Comparison of ENCODE assay signal across 1 cellular context in genomic region chr17:40290629-40291296, GRCh38.
TF ChIP-seq lines count a peak whose summit lies in the region.

No MANE protein-coding gene starts in this region.

TF ChIP-seq in HepG2, 621 proteins besides CTCF, POLR2A, EP300 and RAD21 (continued from another document and continues in another):
- TF ChIP-seq, protein P1, sequence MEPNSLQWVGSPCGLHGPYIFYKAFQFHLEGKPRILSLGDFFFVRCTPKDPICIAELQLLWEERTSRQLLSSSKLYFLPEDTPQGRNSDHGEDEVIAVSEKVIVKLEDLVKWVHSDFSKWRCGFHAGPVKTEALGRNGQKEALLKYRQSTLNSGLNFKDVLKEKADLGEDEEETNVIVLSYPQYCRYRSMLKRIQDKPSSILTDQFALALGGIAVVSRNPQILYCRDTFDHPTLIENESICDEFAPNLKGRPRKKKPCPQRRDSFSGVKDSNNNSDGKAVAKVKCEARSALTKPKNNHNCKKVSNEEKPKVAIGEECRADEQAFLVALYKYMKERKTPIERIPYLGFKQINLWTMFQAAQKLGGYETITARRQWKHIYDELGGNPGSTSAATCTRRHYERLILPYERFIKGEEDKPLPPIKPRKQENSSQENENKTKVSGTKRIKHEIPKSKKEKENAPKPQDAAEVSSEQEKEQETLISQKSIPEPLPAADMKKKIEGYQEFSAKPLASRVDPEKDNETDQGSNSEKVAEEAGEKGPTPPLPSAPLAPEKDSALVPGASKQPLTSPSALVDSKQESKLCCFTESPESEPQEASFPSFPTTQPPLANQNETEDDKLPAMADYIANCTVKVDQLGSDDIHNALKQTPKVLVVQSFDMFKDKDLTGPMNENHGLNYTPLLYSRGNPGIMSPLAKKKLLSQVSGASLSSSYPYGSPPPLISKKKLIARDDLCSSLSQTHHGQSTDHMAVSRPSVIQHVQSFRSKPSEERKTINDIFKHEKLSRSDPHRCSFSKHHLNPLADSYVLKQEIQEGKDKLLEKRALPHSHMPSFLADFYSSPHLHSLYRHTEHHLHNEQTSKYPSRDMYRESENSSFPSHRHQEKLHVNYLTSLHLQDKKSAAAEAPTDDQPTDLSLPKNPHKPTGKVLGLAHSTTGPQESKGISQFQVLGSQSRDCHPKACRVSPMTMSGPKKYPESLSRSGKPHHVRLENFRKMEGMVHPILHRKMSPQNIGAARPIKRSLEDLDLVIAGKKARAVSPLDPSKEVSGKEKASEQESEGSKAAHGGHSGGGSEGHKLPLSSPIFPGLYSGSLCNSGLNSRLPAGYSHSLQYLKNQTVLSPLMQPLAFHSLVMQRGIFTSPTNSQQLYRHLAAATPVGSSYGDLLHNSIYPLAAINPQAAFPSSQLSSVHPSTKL (CRISPR knock-in tag; IDR thresholded peaks at IDR 0.05): peak; percentile 30; the same call in 1 of the 2 replicates
- TF ChIP-seq YEATS2 (CRISPR knock-in tag; IDR thresholded peaks at IDR 0.05; ENCODE audit: borderline replicate concordance): peak; percentile 42; the same call in 1 of the 2 replicates
- 0 out of 2 replicates have a peak, but pooled peaks have one; percentile 27 for TF ChIP-seq ZNF331 (CRISPR knock-in tag; IDR thresholded peaks at IDR 0.05)
- TF ChIP-seq STAG1 (CRISPR knock-in tag; IDR thresholded peaks at IDR 0.05): peak; percentile 89
- TF ChIP-seq, protein P2, sequence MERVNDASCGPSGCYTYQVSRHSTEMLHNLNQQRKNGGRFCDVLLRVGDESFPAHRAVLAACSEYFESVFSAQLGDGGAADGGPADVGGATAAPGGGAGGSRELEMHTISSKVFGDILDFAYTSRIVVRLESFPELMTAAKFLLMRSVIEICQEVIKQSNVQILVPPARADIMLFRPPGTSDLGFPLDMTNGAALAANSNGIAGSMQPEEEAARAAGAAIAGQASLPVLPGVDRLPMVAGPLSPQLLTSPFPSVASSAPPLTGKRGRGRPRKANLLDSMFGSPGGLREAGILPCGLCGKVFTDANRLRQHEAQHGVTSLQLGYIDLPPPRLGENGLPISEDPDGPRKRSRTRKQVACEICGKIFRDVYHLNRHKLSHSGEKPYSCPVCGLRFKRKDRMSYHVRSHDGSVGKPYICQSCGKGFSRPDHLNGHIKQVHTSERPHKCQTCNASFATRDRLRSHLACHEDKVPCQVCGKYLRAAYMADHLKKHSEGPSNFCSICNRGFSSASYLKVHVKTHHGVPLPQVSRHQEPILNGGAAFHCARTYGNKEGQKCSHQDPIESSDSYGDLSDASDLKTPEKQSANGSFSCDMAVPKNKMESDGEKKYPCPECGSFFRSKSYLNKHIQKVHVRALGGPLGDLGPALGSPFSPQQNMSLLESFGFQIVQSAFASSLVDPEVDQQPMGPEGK (CRISPR knock-in tag; IDR thresholded peaks at IDR 0.05): 0 out of 2 replicates have a peak, but pooled peaks have one; percentile 7
- no peak for TF ChIP-seq ZNF605 (CRISPR knock-in tag; IDR thresholded peaks at IDR 0.05)
- peak; percentile 43; the same call in 1 of the 2 replicates for TF ChIP-seq CEBPB (IDR thresholded peaks at IDR 0.05; ENCODE audit: borderline replicate concordance, low read depth, low read length)
- TF ChIP-seq, protein P3, sequence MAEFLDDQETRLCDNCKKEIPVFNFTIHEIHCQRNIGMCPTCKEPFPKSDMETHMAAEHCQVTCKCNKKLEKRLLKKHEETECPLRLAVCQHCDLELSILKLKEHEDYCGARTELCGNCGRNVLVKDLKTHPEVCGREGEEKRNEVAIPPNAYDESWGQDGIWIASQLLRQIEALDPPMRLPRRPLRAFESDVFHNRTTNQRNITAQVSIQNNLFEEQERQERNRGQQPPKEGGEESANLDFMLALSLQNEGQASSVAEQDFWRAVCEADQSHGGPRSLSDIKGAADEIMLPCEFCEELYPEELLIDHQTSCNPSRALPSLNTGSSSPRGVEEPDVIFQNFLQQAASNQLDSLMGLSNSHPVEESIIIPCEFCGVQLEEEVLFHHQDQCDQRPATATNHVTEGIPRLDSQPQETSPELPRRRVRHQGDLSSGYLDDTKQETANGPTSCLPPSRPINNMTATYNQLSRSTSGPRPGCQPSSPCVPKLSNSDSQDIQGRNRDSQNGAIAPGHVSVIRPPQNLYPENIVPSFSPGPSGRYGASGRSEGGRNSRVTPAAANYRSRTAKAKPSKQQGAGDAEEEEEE (CRISPR knock-in tag; IDR thresholded peaks at IDR 0.05; ENCODE audit: borderline replicate concordance): no peak
- peak; percentile 44; the same call in 1 of the 2 replicates for TF ChIP-seq RXRB (CRISPR knock-in tag; IDR thresholded peaks at IDR 0.05; ENCODE audit: borderline replicate concordance)
- no peak for TF ChIP-seq ZFY (CRISPR knock-in tag; IDR thresholded peaks at IDR 0.05)
- TF ChIP-seq, protein P4, sequence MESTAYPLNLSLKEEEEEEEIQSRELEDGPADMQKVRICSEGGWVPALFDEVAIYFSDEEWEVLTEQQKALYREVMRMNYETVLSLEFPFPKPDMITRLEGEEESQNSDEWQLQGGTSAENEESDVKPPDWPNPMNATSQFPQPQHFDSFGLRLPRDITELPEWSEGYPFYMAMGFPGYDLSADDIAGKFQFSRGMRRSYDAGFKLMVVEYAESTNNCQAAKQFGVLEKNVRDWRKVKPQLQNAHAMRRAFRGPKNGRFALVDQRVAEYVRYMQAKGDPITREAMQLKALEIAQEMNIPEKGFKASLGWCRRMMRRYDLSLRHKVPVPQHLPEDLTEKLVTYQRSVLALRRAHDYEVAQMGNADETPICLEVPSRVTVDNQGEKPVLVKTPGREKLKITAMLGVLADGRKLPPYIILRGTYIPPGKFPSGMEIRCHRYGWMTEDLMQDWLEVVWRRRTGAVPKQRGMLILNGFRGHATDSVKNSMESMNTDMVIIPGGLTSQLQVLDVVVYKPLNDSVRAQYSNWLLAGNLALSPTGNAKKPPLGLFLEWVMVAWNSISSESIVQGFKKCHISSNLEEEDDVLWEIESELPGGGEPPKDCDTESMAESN (CRISPR knock-in tag; conservative IDR thresholded peaks at IDR 0.05): 0 out of 2 replicates have a peak, but pooled peaks have one; percentile 41
- peak; percentile 32 for TF ChIP-seq TEAD3 (CRISPR knock-in tag; optimal IDR thresholded peaks at IDR 0.05; ENCODE audit: borderline replicate concordance)
- TF ChIP-seq MIXL1 (CRISPR knock-in tag; IDR thresholded peaks at IDR 0.05): peak; percentile 50; the same call in 1 of the 2 replicates
- TF ChIP-seq ZFAT (CRISPR knock-in tag; conservative IDR thresholded peaks at IDR 0.05): no peak
- TF ChIP-seq ZNF136 (CRISPR knock-in tag; IDR thresholded peaks at IDR 0.05; ENCODE audit: low read depth): peak; percentile 47; the same call in 1 of the 2 replicates
- TF ChIP-seq ZNF614 (CRISPR knock-in tag; IDR thresholded peaks at IDR 0.05; ENCODE audit: borderline replicate concordance): peak; percentile 42; the same call in 1 of the 2 replicates
- peak; percentile 27; the same call in 1 of the 2 replicates for TF ChIP-seq MED1 (CRISPR knock-in tag; IDR thresholded peaks at IDR 0.05)
- peak; percentile 49 for TF ChIP-seq ASH2L (IDR thresholded peaks at IDR 0.05; ENCODE audit: insufficient read length, low read depth, low read length)
- no peak for TF ChIP-seq SOX6 (IDR thresholded peaks at IDR 0.05)
- TF ChIP-seq SOX6 (CRISPR knock-in tag; IDR thresholded peaks at IDR 0.05): peak; percentile 1; the same call in 1 of the 2 replicates
- TF ChIP-seq KLF16 (CRISPR knock-in tag; IDR thresholded peaks at IDR 0.05): peak in 1 of 2 experiments; percentile 24; a peak in 1 of 4 replicates
- 0 out of 2 replicates have a peak, but pooled peaks have one; percentile 32 for TF ChIP-seq ZBTB34 (CRISPR knock-in tag; IDR thresholded peaks at IDR 0.05)
- TF ChIP-seq AKNA (CRISPR knock-in tag; IDR thresholded peaks at IDR 0.05; ENCODE audit: borderline replicate concordance): no peak
- no peak for TF ChIP-seq CENPT (CRISPR knock-in tag; IDR thresholded peaks at IDR 0.05; ENCODE audit: low read depth)
- TF ChIP-seq NFKBIZ (CRISPR knock-in tag; IDR thresholded peaks at IDR 0.05): no peak
- TF ChIP-seq LCORL (IDR thresholded peaks at IDR 0.05): no peak
- no peak for TF ChIP-seq LCORL (CRISPR knock-in tag; IDR thresholded peaks at IDR 0.05)
- TF ChIP-seq, protein P5, sequence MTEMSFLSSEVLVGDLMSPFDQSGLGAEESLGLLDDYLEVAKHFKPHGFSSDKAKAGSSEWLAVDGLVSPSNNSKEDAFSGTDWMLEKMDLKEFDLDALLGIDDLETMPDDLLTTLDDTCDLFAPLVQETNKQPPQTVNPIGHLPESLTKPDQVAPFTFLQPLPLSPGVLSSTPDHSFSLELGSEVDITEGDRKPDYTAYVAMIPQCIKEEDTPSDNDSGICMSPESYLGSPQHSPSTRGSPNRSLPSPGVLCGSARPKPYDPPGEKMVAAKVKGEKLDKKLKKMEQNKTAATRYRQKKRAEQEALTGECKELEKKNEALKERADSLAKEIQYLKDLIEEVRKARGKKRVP (CRISPR knock-in tag; IDR thresholded peaks at IDR 0.05): peak in 1 of 2 experiments; percentile 81; a peak in 2 of 4 replicates
- peak; percentile 35; the same call in 1 of the 2 replicates for TF ChIP-seq SOX5 (CRISPR knock-in tag; IDR thresholded peaks at IDR 0.05; ENCODE audit: borderline replicate concordance)
- peak; percentile 51; the same call in 1 of the 2 replicates for TF ChIP-seq GATAD2A (CRISPR knock-in tag; IDR thresholded peaks at IDR 0.05)
- no peak for TF ChIP-seq SMAD1 (CRISPR knock-in tag; IDR thresholded peaks at IDR 0.05; ENCODE audit: borderline replicate concordance, low read depth)
- TF ChIP-seq THRA (CRISPR knock-in tag; IDR thresholded peaks at IDR 0.05; ENCODE audit: borderline replicate concordance): peak; percentile 56; the same call in 1 of the 2 replicates
- TF ChIP-seq ONECUT2 (CRISPR knock-in tag; IDR thresholded peaks at IDR 0.05): no peak
- TF ChIP-seq IRF2 (CRISPR knock-in tag; IDR thresholded peaks at IDR 0.05): peak; percentile 63; the same call in 1 of the 2 replicates
- TF ChIP-seq SAP130 (CRISPR knock-in tag; IDR thresholded peaks at IDR 0.05; ENCODE audit: low read depth): peak; percentile 67
- 0 out of 2 replicates have a peak, but pooled peaks have one; percentile 15 for TF ChIP-seq NFE2 (CRISPR knock-in tag; IDR thresholded peaks at IDR 0.05)
- peak; percentile 93 for TF ChIP-seq SMC3 (IDR thresholded peaks at IDR 0.05; ENCODE audit: low read length)
- TF ChIP-seq, protein P6, sequence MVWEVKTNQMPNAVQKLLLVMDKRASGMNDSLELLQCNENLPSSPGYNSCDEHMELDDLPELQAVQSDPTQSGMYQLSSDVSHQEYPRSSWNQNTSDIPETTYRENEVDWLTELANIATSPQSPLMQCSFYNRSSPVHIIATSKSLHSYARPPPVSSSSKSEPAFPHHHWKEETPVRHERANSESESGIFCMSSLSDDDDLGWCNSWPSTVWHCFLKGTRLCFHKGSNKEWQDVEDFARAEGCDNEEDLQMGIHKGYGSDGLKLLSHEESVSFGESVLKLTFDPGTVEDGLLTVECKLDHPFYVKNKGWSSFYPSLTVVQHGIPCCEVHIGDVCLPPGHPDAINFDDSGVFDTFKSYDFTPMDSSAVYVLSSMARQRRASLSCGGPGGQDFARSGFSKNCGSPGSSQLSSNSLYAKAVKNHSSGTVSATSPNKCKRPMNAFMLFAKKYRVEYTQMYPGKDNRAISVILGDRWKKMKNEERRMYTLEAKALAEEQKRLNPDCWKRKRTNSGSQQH (CRISPR knock-in tag; IDR thresholded peaks at IDR 0.05; ENCODE audit: low read depth): 0 out of 2 replicates have a peak, but pooled peaks have one; percentile 27
- TF ChIP-seq, protein P7, sequence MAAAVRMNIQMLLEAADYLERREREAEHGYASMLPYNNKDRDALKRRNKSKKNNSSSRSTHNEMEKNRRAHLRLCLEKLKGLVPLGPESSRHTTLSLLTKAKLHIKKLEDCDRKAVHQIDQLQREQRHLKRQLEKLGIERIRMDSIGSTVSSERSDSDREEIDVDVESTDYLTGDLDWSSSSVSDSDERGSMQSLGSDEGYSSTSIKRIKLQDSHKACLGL (CRISPR knock-in tag; IDR thresholded peaks at IDR 0.05): no peak
- peak; percentile 85 for TF ChIP-seq FOSL2 (CRISPR knock-in tag; IDR thresholded peaks at IDR 0.05)
